6 cellular contexts compared by ENCODE assay signal in the genomic region with DNA sequence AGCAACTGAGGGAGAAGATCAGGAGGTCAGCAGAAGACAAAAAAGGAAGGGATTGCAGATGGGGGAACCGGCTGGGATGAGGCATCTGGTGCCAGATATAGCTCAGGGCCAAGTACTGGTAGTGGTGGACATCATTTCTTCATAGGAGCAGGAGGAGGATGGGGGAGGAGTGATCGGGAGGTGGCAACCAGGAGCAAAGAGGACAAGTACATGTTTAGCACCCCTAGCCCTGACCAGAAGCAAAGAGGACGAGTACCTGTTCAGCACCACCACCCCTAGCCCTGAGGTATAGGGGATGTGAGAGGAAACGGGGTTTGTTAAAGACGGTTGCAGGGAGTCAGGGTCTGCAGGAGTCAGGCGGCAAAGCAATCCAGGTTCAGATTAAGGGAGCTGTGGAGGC.
"Had no signal": no experiment of that assay in that cellular context is flagged by ENCODE, and none has a peak within 500 bp of the region (broad histone marks: within the 10 kb centered on the region; RNA-seq: fewer than 3 reads in every experiment).

No MANE protein-coding gene starts in this region.

- H3K9me3 ChIP-seq: HAP-1 had no signal

- H3K36me3 ChIP-seq: HAP-1 had no signal

- DNase-seq: GM23248, GOT3, H7, HFFc6 had no signal

- H3K4me1 ChIP-seq: HAP-1 had no signal

- H3K4me3 ChIP-seq: GM23248, HAP-1 had no signal

- H3K27ac ChIP-seq: GM23248, HL-60 had no signal

- H2AFZ ChIP-seq: GM23248 had no signal

- H3K9ac ChIP-seq: GM23248 had no signal
